In the genomic region with DNA sequence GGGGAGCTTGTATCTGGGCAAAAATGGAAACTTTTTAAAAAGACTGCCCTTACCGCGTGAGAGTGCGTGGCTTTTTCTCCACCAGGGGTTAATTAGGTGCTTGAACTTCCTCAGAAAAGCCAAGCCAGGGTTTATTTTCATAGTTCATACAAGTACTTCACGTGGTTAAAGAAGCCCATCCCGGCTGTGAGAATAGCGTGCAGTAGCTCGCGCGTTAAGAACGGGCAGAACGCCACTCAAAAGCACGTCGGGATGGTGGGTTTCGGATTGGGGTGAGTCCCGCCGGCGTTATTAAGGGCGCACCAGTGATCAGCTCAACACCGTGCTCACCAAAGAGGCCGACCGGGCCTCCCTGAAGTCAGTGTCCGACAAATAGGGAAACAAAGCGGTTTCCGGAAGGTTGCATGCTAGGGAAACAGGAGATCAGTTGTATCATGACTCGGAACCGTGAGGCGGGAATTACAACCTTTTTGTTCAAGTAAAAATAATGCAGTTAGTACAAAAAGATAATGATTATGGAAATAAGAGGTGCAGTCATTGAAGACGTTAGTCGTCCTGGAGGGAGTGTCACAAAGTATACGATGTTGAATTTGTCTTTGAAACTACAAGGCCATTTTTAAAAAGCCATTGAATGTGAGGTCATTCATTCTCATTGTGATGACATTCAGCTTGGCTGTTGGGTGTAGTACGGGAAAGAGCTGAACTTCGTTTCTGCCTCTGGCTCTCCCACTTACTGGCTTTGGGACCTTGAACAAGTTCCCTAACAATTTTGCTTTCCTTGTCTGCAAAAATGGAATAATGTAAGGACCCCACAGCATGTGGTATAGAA, we compare ENCODE assay signal across 1 cellular context.
TF ChIP-seq lines count a peak whose summit lies in the region.

No MANE protein-coding gene starts in this region.

TF ChIP-seq in HepG2, 621 proteins besides CTCF, POLR2A, EP300 and RAD21 (continued from another document and continues in another):
- TF ChIP-seq EHMT2 (IDR thresholded peaks at IDR 0.05; ENCODE audit: borderline replicate concordance, low read depth, low read length) = no peak
- TF ChIP-seq SUZ12 (IDR thresholded peaks at IDR 0.05; ENCODE audit: low read depth, low read length) = no peak
- TF ChIP-seq GZF1 (CRISPR knock-in tag; IDR thresholded peaks at IDR 0.05) = peak; percentile 13; the same call in 1 of the 2 replicates
- no peak for TF ChIP-seq SRF (IDR thresholded peaks at IDR 0.05; ENCODE audit: low read depth, low read length)
- TF ChIP-seq SALL1 (CRISPR knock-in tag; IDR thresholded peaks at IDR 0.05) = peak; percentile 45; the same call in 1 of the 2 replicates
- TF ChIP-seq KDM2A (CRISPR knock-in tag; IDR thresholded peaks at IDR 0.05; ENCODE audit: borderline replicate concordance, low read depth) = 0 out of 2 replicates have a peak, but pooled peaks have one; percentile 19
- TF ChIP-seq, protein P1, sequence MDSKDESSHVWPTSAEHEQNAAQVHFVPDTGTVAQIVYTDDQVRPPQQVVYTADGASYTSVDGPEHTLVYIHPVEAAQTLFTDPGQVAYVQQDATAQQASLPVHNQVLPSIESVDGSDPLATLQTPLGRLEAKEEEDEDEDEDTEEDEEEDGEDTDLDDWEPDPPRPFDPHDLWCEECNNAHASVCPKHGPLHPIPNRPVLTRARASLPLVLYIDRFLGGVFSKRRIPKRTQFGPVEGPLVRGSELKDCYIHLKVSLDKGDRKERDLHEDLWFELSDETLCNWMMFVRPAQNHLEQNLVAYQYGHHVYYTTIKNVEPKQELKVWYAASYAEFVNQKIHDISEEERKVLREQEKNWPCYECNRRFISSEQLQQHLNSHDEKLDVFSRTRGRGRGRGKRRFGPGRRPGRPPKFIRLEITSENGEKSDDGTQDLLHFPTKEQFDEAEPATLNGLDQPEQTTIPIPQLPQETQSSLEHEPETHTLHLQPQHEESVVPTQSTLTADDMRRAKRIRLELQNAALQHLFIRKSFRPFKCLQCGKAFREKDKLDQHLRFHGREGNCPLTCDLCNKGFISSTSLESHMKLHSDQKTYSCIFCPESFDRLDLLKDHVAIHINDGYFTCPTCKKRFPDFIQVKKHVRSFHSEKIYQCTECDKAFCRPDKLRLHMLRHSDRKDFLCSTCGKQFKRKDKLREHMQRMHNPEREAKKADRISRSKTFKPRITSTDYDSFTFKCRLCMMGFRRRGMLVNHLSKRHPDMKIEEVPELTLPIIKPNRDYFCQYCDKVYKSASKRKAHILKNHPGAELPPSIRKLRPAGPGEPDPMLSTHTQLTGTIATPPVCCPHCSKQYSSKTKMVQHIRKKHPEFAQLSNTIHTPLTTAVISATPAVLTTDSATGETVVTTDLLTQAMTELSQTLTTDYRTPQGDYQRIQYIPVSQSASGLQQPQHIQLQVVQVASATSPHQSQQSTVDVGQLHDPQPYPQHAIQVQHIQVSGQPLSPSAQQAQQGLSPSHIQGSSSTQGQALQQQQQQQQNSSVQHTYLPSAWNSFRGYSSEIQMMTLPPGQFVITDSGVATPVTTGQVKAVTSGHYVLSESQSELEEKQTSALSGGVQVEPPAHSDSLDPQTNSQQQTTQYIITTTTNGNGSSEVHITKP (CRISPR knock-in tag; IDR thresholded peaks at IDR 0.05; ENCODE audit: low read depth) = 0 out of 2 replicates have a peak, but pooled peaks have one; percentile 10
- TF ChIP-seq SNAI1 (CRISPR knock-in tag; IDR thresholded peaks at IDR 0.05; ENCODE audit: borderline replicate concordance) = no peak
- TF ChIP-seq NFATC3 (CRISPR knock-in tag; IDR thresholded peaks at IDR 0.05) = 0 out of 2 replicates have a peak, but pooled peaks have one; percentile 27
- TF ChIP-seq, protein P2, sequence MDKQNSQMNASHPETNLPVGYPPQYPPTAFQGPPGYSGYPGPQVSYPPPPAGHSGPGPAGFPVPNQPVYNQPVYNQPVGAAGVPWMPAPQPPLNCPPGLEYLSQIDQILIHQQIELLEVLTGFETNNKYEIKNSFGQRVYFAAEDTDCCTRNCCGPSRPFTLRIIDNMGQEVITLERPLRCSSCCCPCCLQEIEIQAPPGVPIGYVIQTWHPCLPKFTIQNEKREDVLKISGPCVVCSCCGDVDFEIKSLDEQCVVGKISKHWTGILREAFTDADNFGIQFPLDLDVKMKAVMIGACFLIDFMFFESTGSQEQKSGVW (CRISPR knock-in tag; IDR thresholded peaks at IDR 0.05; ENCODE audit: borderline replicate concordance) = no peak
- no peak for TF ChIP-seq KDM5B (CRISPR knock-in tag; IDR thresholded peaks at IDR 0.05; ENCODE audit: borderline replicate concordance)
- TF ChIP-seq, protein P3, sequence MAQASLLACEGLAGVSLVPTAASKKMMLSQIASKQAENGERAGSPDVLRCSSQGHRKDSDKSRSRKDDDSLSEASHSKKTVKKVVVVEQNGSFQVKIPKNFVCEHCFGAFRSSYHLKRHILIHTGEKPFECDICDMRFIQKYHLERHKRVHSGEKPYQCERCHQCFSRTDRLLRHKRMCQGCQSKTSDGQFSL (CRISPR knock-in tag; IDR thresholded peaks at IDR 0.05) = no peak
- no peak for TF ChIP-seq PAWR (CRISPR knock-in tag; IDR thresholded peaks at IDR 0.05; ENCODE audit: borderline replicate concordance)
- no peak for TF ChIP-seq ZNF616 (CRISPR knock-in tag; IDR thresholded peaks at IDR 0.05; ENCODE audit: low read depth)
- 0 out of 2 replicates have a peak, but pooled peaks have one; percentile 31 for TF ChIP-seq ZNF564 (CRISPR knock-in tag; IDR thresholded peaks at IDR 0.05)
- TF ChIP-seq, protein P4, sequence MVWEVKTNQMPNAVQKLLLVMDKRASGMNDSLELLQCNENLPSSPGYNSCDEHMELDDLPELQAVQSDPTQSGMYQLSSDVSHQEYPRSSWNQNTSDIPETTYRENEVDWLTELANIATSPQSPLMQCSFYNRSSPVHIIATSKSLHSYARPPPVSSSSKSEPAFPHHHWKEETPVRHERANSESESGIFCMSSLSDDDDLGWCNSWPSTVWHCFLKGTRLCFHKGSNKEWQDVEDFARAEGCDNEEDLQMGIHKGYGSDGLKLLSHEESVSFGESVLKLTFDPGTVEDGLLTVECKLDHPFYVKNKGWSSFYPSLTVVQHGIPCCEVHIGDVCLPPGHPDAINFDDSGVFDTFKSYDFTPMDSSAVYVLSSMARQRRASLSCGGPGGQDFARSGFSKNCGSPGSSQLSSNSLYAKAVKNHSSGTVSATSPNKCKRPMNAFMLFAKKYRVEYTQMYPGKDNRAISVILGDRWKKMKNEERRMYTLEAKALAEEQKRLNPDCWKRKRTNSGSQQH (CRISPR knock-in tag; IDR thresholded peaks at IDR 0.05; ENCODE audit: low read depth) = peak; percentile 41; the same call in 1 of the 2 replicates
- TF ChIP-seq, protein P5, sequence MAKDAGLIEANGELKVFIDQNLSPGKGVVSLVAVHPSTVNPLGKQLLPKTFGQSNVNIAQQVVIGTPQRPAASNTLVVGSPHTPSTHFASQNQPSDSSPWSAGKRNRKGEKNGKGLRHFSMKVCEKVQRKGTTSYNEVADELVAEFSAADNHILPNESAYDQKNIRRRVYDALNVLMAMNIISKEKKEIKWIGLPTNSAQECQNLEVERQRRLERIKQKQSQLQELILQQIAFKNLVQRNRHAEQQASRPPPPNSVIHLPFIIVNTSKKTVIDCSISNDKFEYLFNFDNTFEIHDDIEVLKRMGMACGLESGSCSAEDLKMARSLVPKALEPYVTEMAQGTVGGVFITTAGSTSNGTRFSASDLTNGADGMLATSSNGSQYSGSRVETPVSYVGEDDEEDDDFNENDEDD (CRISPR knock-in tag; IDR thresholded peaks at IDR 0.05; ENCODE audit: borderline replicate concordance) = no peak
- TF ChIP-seq ZNF552 (CRISPR knock-in tag; IDR thresholded peaks at IDR 0.05; ENCODE audit: borderline replicate concordance) = peak; percentile 11; the same call in 1 of the 2 replicates
- no peak for TF ChIP-seq PRMT3 (CRISPR knock-in tag; IDR thresholded peaks at IDR 0.05; ENCODE audit: borderline replicate concordance, low read depth)
- TF ChIP-seq ZSCAN30 (CRISPR knock-in tag; IDR thresholded peaks at IDR 0.05) = no peak
- peak; percentile 23; the same call in 1 of the 2 replicates for TF ChIP-seq CREM (IDR thresholded peaks at IDR 0.05)
- no peak for TF ChIP-seq CREM (CRISPR knock-in tag; IDR thresholded peaks at IDR 0.05)
- no peak for TF ChIP-seq CENPX (CRISPR knock-in tag; IDR thresholded peaks at IDR 0.05)
- TF ChIP-seq, protein P6, sequence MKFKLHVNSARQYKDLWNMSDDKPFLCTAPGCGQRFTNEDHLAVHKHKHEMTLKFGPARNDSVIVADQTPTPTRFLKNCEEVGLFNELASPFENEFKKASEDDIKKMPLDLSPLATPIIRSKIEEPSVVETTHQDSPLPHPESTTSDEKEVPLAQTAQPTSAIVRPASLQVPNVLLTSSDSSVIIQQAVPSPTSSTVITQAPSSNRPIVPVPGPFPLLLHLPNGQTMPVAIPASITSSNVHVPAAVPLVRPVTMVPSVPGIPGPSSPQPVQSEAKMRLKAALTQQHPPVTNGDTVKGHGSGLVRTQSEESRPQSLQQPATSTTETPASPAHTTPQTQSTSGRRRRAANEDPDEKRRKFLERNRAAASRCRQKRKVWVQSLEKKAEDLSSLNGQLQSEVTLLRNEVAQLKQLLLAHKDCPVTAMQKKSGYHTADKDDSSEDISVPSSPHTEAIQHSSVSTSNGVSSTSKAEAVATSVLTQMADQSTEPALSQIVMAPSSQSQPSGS (CRISPR knock-in tag; IDR thresholded peaks at IDR 0.05) = no peak
- TF ChIP-seq, protein P7, sequence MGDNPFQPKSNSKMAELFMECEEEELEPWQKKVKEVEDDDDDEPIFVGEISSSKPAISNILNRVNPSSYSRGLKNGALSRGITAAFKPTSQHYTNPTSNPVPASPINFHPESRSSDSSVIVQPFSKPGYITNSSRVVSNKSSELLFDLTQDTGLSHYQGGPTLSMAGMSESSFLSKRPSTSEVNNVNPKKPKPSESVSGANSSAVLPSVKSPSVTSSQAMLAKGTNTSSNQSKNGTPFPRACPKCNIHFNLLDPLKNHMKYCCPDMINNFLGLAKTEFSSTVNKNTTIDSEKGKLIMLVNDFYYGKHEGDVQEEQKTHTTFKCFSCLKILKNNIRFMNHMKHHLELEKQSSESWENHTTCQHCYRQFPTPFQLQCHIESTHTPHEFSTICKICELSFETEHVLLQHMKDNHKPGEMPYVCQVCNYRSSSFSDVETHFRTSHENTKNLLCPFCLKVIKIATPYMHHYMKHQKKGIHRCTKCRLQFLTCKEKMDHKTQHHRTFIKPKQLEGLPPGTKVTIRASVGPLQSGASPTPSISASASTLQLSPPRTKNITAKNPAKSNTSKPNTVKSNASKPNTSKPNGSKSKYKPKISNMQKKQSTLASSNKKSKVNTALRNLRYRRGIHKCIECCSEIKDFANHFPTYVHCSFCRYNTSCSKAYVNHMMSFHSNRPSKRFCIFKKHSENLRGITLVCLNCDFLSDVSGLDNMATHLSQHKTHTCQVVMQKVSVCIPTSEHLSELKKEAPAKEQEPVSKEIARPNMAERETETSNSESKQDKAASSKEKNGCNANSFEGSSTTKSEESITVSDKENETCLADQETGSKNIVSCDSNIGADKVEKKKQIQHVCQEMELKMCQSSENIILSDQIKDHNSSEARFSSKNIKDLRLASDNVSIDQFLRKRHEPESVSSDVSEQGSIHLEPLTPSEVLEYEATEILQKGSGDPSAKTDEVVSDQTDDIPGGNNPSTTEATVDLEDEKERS (CRISPR knock-in tag; IDR thresholded peaks at IDR 0.05) = peak; percentile 47; the same call in 1 of the 2 replicates
- TF ChIP-seq, protein P8, sequence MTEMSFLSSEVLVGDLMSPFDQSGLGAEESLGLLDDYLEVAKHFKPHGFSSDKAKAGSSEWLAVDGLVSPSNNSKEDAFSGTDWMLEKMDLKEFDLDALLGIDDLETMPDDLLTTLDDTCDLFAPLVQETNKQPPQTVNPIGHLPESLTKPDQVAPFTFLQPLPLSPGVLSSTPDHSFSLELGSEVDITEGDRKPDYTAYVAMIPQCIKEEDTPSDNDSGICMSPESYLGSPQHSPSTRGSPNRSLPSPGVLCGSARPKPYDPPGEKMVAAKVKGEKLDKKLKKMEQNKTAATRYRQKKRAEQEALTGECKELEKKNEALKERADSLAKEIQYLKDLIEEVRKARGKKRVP (CRISPR knock-in tag; IDR thresholded peaks at IDR 0.05) = peak in 1 of 2 experiments; percentile 50; a peak in 2 of 4 replicates
- no peak for TF ChIP-seq TBX3 (IDR thresholded peaks at IDR 0.05; ENCODE audit: borderline replicate concordance)
- TF ChIP-seq, protein P9, sequence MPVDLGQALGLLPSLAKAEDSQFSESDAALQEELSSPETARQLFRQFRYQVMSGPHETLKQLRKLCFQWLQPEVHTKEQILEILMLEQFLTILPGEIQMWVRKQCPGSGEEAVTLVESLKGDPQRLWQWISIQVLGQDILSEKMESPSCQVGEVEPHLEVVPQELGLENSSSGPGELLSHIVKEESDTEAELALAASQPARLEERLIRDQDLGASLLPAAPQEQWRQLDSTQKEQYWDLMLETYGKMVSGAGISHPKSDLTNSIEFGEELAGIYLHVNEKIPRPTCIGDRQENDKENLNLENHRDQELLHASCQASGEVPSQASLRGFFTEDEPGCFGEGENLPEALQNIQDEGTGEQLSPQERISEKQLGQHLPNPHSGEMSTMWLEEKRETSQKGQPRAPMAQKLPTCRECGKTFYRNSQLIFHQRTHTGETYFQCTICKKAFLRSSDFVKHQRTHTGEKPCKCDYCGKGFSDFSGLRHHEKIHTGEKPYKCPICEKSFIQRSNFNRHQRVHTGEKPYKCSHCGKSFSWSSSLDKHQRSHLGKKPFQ (CRISPR knock-in tag; IDR thresholded peaks at IDR 0.05; ENCODE audit: insufficient replicate concordance) = peak; percentile 66
- no peak for TF ChIP-seq ADNP (CRISPR knock-in tag; IDR thresholded peaks at IDR 0.05)
- TF ChIP-seq ZNF350 (CRISPR knock-in tag; IDR thresholded peaks at IDR 0.05; ENCODE audit: borderline replicate concordance, low read depth) = peak; percentile 53; the same call in 1 of the 2 replicates
- peak; percentile 19; the same call in 1 of the 2 replicates for TF ChIP-seq ZNF292 (CRISPR knock-in tag; IDR thresholded peaks at IDR 0.05; ENCODE audit: borderline replicate concordance, low read depth)
